ENCODE assay signal across 11 cellular contexts in genomic region chr9:17863213-17863883, GRCh38.
DNase-seq lines count a peak whose midpoint lies in the region; ATAC-seq, FAIRE-seq and TF ChIP-seq lines count a peak whose summit lies in the region.
"Had no signal": no experiment of that assay in that cellular context is flagged by ENCODE, and none has a peak within 500 bp of the region (broad histone marks: within the 10 kb centered on the region; RNA-seq: fewer than 3 reads in every experiment).

No MANE protein-coding gene starts in this region.

- H3K4me3 ChIP-seq in GM12878 (no peak overlapping the region), Karpas-422 (ENCODE audit: low read length) (no peak overlapping the region), mucosa of descending colon (no peak overlapping the region), PC-9 (no peak overlapping the region), uterus (no peak overlapping the region)

- H3K79me2 ChIP-seq in GM12878 (ENCODE audit: control insufficient read depth, insufficient read depth, low read length) (no peaks in the 10 kb centered on the region), Karpas-422 (ENCODE audit: low read length) (no peaks in the 10 kb centered on the region), PC-9 (ENCODE audit: low read depth) (no peaks in the 10 kb centered on the region)

- CTCF ChIA-PET in GM12878 (lab: Yijun Ruan, JAX): interaction anchor here (1.4 to 1.9 kb wide), 2 partner anchors 52 to 350 kb away, joined by 3 to 6 read pairs; no protein-coding TSS in a partner anchor
- CTCF ChIA-PET in PC-9 (lab: Charles Lee): no interaction called here

- H3F3A ChIP-seq in PC-9 (ENCODE audit: insufficient read depth, low read depth): no peaks in the 10 kb centered on the region

- H2AFZ ChIP-seq in GM12878 (ENCODE audit: control insufficient read depth, low read depth, low read length): no peak overlapping the region
- H2AFZ ChIP-seq in Karpas-422 (ENCODE audit: low read length): no peak overlapping the region
- no peak overlapping the region for H2AFZ ChIP-seq in PC-9

- ATAC-seq in GM18519 (IDR thresholded peaks at IDR 0.05; ENCODE audit: low FRiP score, unreplicated experiment) (peak; percentile 89), GM21423 (IDR thresholded peaks at IDR 0.05; ENCODE audit: unreplicated experiment) (peak; percentile 83), HG03039 (IDR thresholded peaks at IDR 0.05; ENCODE audit: unreplicated experiment) (peak; percentile 90), GM12878 (peak; percentile 92), mucosa of descending colon (no peak)
- ATAC-seq: sciatic nerve had no signal

- intact Hi-C loops in GM12878 (cut with micrococcal nuclease; ENCODE audit: unreplicated experiment) (no loop called here), mucosa of descending colon (cut with DNase I, micrococcal nuclease) (no loop called here), PC-9 (cut with micrococcal nuclease; ENCODE audit: unreplicated experiment) (no loop called here), uterus (cut with DNase I; ENCODE audit: low total_unique reads) (no loop called here)

- TF ChIP-seq CTCF in GM12878 (IDR thresholded peaks at IDR 0.05 in 2 of 3, conservative IDR thresholded peaks at IDR 0.05 in 1 of 3; ENCODE audit: control insufficient read depth in 2 of 3, extremely low read depth in 1 of 3, insufficient read depth in 1 of 3, low read depth in 3 of 3, low read length in 3 of 3) (no peak), mucosa of descending colon (IDR thresholded peaks at IDR 0.05) (no peak), PC-9 (conservative IDR thresholded peaks at IDR 0.05) (no peak), uterus (IDR thresholded peaks at IDR 0.05) (no peak)

- no TSS peak for BruUV-seq in GM12878 (replicated peaks; lab: Mats Ljungman, UMichigan)
- BruUV-seq in PC-9 (replicated peaks; lab: Mats Ljungman, UMichigan): no TSS peak

- TF ChIP-seq POLR2A in GM12878 (IDR thresholded peaks at IDR 0.05; ENCODE audit: low read depth, low read length): no peak
- no peak for TF ChIP-seq POLR2A in uterus (IDR thresholded peaks at IDR 0.05)

- DNase-seq in GM12878 (ENCODE audit: low read depth, low spot score) (peak; percentile 82), Karpas-422 (no peak), mucosa of descending colon (no peak), PC-9 (no peak), uterus (no peak)
- DNase-seq: NCI-H1694 treated with DMSO at 0.1 percent for 48 hours had no signal

- WGBS in GM12878 (ENCODE audit: insufficient coverage, insufficient replicate concordance, low lambda C conversion rate, missing lambda C conversion rate): 0% methylated on average over 4 of the region's 4 CpGs

- RAD21 ChIA-PET in GM12878 (lab: Charles Lee; ENCODE audit: unreplicated experiment): no interaction called here

- H3K9ac ChIP-seq in GM12878 (ENCODE audit: control insufficient read depth, insufficient read depth, low read length) (no peak overlapping the region), Karpas-422 (ENCODE audit: low read length) (no peak overlapping the region)

- SMC1A ChIA-PET in GM12878 (lab: Charles Lee; ENCODE audit: uncharacterized antibody, unreplicated experiment): interaction anchor here (1.1 to 1.5 kb wide), 3 partner anchors 9 to 52 kb away, joined by 3 to 4 read pairs (median 3); no protein-coding TSS in a partner anchor

- H3K4me2 ChIP-seq in GM12878 (ENCODE audit: control insufficient read depth, insufficient read depth) (peak overlapping the region; percentile 71), Karpas-422 (ENCODE audit: low read depth, low read length, poor library complexity, severe bottlenecking) (no peak overlapping the region), PC-9 (no peak overlapping the region)

- H3K4me1 ChIP-seq in GM12878 (ENCODE audit: control insufficient read depth, insufficient read depth, low read length): peaks cover 7% of the 10 kb centered on the region; the same call in 1 of the 2 replicates
- no peaks in the 10 kb centered on the region for H3K4me1 ChIP-seq in Karpas-422 (ENCODE audit: low read length)
- H3K4me1 ChIP-seq in mucosa of descending colon (ENCODE audit: low read depth): no peaks in the 10 kb centered on the region
- no peaks in the 10 kb centered on the region for H3K4me1 ChIP-seq in PC-9 (replicated peaks; ENCODE audit: insufficient read depth)
- no peaks in the 10 kb centered on the region for H3K4me1 ChIP-seq in uterus

- H3K27me3 ChIP-seq in GM12878 (replicated peaks in 1 of 2; ENCODE audit: control insufficient read depth in 2 of 2, insufficient read depth in 2 of 2, low read length in 1 of 2): no peaks in the 10 kb centered on the region
- no peaks in the 10 kb centered on the region for H3K27me3 ChIP-seq in Karpas-422 (ENCODE audit: low read length)
- H3K27me3 ChIP-seq in PC-9 (ENCODE audit: insufficient read depth, low read depth): no peaks in the 10 kb centered on the region
- H3K27me3 ChIP-seq in uterus: no peaks in the 10 kb centered on the region

- TF ChIP-seq EP300 in GM12878 (IDR thresholded peaks at IDR 0.05; ENCODE audit: borderline replicate concordance in 1 of 2, control insufficient read depth in 1 of 2, low read depth in 2 of 2, low read length in 2 of 2): peak; percentile 83 to 93; a peak in 3 of 4 replicates

- POLR2A ChIA-PET in GM12878 (lab: Charles Lee) (interaction anchor here (0.5 kb wide), 1 partner anchor 124 kb away, joined by 3 read pairs; no protein-coding TSS in a partner anchor), PC-9 (lab: Charles Lee; ENCODE audit: unreplicated experiment) (no interaction called here)

- no peaks in the 10 kb centered on the region for H3K36me3 ChIP-seq in GM12878 (ENCODE audit: control insufficient read depth in 2 of 2, insufficient read depth in 2 of 2, low read length in 1 of 2)
- no peaks in the 10 kb centered on the region for H3K36me3 ChIP-seq in Karpas-422 (ENCODE audit: insufficient read depth, low read length)
- H3K36me3 ChIP-seq in mucosa of descending colon (ENCODE audit: low read depth): no peaks in the 10 kb centered on the region
- H3K36me3 ChIP-seq in PC-9 (ENCODE audit: low read depth): no peaks in the 10 kb centered on the region
- H3K36me3 ChIP-seq in uterus: no peaks in the 10 kb centered on the region

- TF ChIP-seq RAD21 in GM12878 (IDR thresholded peaks at IDR 0.05; ENCODE audit: insufficient read depth, low read depth, low read length): no peak

- no peaks in the 10 kb centered on the region for H3K9me2 ChIP-seq in Karpas-422 (replicated peaks; ENCODE audit: insufficient read depth, low read length)
- no peaks in the 10 kb centered on the region for H3K9me2 ChIP-seq in PC-9 (ENCODE audit: insufficient read depth)

- FAIRE-seq in GM12878 (lab: Jason Lieb, UNC): peak; percentile 59

- H3K9me3 ChIP-seq in GM12878 (replicated peaks; ENCODE audit: control insufficient read depth, insufficient read depth, low read length) (no peaks in the 10 kb centered on the region; the same call in 2 of the 3 replicates), Karpas-422 (ENCODE audit: low read length) (no peaks in the 10 kb centered on the region), mucosa of descending colon (no peaks in the 10 kb centered on the region), PC-9 (ENCODE audit: insufficient read depth, low read depth) (no peaks in the 10 kb centered on the region), uterus (no peaks in the 10 kb centered on the region)

- in situ Hi-C loops in GM12878 (cut with MboI): no loop called here

- H4K20me1 ChIP-seq in GM12878 (ENCODE audit: control insufficient read depth, insufficient read depth) (no peaks in the 10 kb centered on the region), Karpas-422 (ENCODE audit: insufficient read depth, low read depth, low read length) (no peaks in the 10 kb centered on the region), PC-9 (ENCODE audit: insufficient read depth) (no peaks in the 10 kb centered on the region)

- H3K27ac ChIP-seq in GM12878 (ENCODE audit: control insufficient read depth, insufficient read depth) (no peak overlapping the region; the same call in 1 of the 2 replicates), Karpas-422 (ENCODE audit: low read length) (no peak overlapping the region), PC-9 (no peak overlapping the region), uterus (no peak overlapping the region)
- H3K27ac ChIP-seq: C4-2B had no signal

TF ChIP-seq in GM12878, 131 proteins besides CTCF, POLR2A, EP300 and RAD21 (continues in another document):
- TF ChIP-seq, protein P1, sequence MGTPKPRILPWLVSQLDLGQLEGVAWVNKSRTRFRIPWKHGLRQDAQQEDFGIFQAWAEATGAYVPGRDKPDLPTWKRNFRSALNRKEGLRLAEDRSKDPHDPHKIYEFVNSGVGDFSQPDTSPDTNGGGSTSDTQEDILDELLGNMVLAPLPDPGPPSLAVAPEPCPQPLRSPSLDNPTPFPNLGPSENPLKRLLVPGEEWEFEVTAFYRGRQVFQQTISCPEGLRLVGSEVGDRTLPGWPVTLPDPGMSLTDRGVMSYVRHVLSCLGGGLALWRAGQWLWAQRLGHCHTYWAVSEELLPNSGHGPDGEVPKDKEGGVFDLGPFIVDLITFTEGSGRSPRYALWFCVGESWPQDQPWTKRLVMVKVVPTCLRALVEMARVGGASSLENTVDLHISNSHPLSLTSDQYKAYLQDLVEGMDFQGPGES (IDR thresholded peaks at IDR 0.05): no peak
- TF ChIP-seq RFX5 (IDR thresholded peaks at IDR 0.05; ENCODE audit: low read depth, low read length) (no peak), IRF4 (IDR thresholded peaks at IDR 0.05; ENCODE audit: low read depth, low read length) (peak; percentile 65; the same call in 1 of the 2 replicates), CBX5 (IDR thresholded peaks at IDR 0.05; ENCODE audit: low read depth) (no peak), GATAD2B (conservative IDR thresholded peaks at IDR 0.05; ENCODE audit: low read depth) (peak; percentile 76)
- TF ChIP-seq, protein P2, sequence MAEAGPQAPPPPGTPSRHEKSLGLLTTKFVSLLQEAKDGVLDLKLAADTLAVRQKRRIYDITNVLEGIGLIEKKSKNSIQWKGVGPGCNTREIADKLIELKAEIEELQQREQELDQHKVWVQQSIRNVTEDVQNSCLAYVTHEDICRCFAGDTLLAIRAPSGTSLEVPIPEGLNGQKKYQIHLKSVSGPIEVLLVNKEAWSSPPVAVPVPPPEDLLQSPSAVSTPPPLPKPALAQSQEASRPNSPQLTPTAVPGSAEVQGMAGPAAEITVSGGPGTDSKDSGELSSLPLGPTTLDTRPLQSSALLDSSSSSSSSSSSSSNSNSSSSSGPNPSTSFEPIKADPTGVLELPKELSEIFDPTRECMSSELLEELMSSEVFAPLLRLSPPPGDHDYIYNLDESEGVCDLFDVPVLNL (IDR thresholded peaks at IDR 0.05; ENCODE audit: low read depth, low read length): no peak
